16 cellular contexts compared by ENCODE assay signal in the genomic region with DNA sequence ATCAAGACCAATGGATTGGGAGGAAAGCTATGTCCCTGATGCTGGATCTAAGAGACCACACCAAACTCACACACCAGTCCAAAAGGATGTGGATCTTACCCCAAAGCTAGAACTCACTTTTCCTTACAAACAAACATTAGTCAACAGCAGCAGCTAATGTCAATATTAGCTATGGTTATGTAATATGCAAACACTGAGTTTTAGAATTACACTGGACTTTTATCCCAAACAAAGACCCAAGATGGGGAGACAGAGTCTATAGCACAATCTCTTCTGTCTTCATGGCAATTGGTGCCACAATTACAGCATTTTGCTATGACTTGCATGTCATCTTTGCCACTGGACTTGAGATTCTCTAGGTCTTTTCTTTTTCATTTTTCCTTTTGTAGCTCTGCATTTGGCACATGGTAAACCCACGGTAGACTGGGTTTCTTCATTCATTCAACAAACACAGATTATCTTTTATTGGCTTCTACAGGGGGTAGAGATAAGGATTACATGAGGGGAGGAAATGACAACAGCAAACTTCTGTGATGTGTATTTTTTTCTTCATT. TPM values are rescaled to one million over a fixed set of nuclear protein-coding genes. Genes with fewer than 3 reads are reported as not detected.
A peak's percentile ranks its signal among the peaks of the same experiment; 100 is the strongest.
DNase-seq lines count a peak whose midpoint lies in the region; FAIRE-seq and TF ChIP-seq lines count a peak whose summit lies in the region.
"Had no signal": no experiment of that assay in that cellular context is flagged by ENCODE, and none has a peak within 500 bp of the region (broad histone marks: within the 10 kb centered on the region; RNA-seq: fewer than 3 reads in every experiment).

No MANE protein-coding gene starts in this region.

- H3K4me3 Mint-ChIP-seq in progenitor cell of endocrine pancreas (ENCODE audit: low read depth), result no peak overlapping the region

- WGBS in ovary, 3 donors, result 46 to 69% (median 67%) methylated on average over 1 of the region's 1 CpG

- H3K36me3 ChIP-seq in OCI-LY1 (ENCODE audit: insufficient read depth, low read length), result peaks cover 20% of the 10 kb centered on the region; the same call in 1 of the 2 replicates
- no peaks in the 10 kb centered on the region for H3K36me3 ChIP-seq in bronchial epithelial cell (ENCODE audit: control insufficient read depth, insufficient read depth, low read length)
- H3K36me3 ChIP-seq in ovary, result no peaks in the 10 kb centered on the region

- H3F3A ChIP-seq in OCI-LY1 (ENCODE audit: insufficient read depth, low read length), result 0 out of 2 replicates have a peak, but pooled peaks cover 5% of the 10 kb centered on the region

- H4K20me1 ChIP-seq in OCI-LY1 (ENCODE audit: insufficient read depth, low read length), result no peaks in the 10 kb centered on the region

- TF ChIP-seq CTCF in OCI-LY1 (IDR thresholded peaks at IDR 0.05; ENCODE audit: low read length) (no peak), bronchial epithelial cell (IDR thresholded peaks at IDR 0.05; ENCODE audit: insufficient read depth, low read length, severe bottlenecking) (no peak), progenitor cell of endocrine pancreas (IDR thresholded peaks at IDR 0.05; ENCODE audit: unreplicated experiment) (no peak), ovary (IDR thresholded peaks at IDR 0.05) (no peak)

- H3K9me3 ChIP-seq in OCI-LY1 (ENCODE audit: low read length), result no peaks in the 10 kb centered on the region
- H3K9me3 ChIP-seq in ovary, result no peaks in the 10 kb centered on the region

- no peaks in the 10 kb centered on the region for H3K9me2 ChIP-seq in OCI-LY1 (ENCODE audit: low read depth, low read length)

- no peak overlapping the region for H3K4me2 ChIP-seq in OCI-LY1 (ENCODE audit: low read length)

- no peak for FAIRE-seq in bronchial epithelial cell (lab: Jason Lieb, UNC)
- FAIRE-seq: GM12878, H54 had no signal

- H3K27me3 Mint-ChIP-seq in progenitor cell of endocrine pancreas, result no peaks in the 10 kb centered on the region

- TF ChIP-seq POLR2A in ovary (IDR thresholded peaks at IDR 0.05), result no peak

- no peak overlapping the region for H3K9ac ChIP-seq in OCI-LY1 (ENCODE audit: low read length)

- intact Hi-C loops in ovary (cut with DNase I), result no loop called here

- H3K79me2 ChIP-seq in OCI-LY1 (ENCODE audit: insufficient read depth, low read length), result peaks cover 34% of the 10 kb centered on the region

- H2AFZ ChIP-seq in OCI-LY1 (ENCODE audit: low read length), result no peak overlapping the region

- no peak for TF ChIP-seq EP300 in ovary (IDR thresholded peaks at IDR 0.05)

- H3K4me1 ChIP-seq in OCI-LY1 (ENCODE audit: insufficient read depth, low read length, severe bottlenecking) (peaks cover 81% of the 10 kb centered on the region), ovary (ENCODE audit: insufficient read depth) (no peaks in the 10 kb centered on the region)

- H3K4me3 ChIP-seq in OCI-LY1 (ENCODE audit: low read depth, low read length, poor library complexity, severe bottlenecking) (no peak overlapping the region), bronchial epithelial cell (ENCODE audit: low read depth, low read length) (no peak overlapping the region), ovary (no peak overlapping the region)
- H3K4me3 ChIP-seq: GM12878, SK-N-MC had no signal

- H3K27me3 ChIP-seq in OCI-LY1 (ENCODE audit: insufficient read depth, low read length) (no peaks in the 10 kb centered on the region), bronchial epithelial cell (ENCODE audit: control insufficient read depth, insufficient read depth, low read length) (no peaks in the 10 kb centered on the region), ovary (no peaks in the 10 kb centered on the region)

- H3K9me3 Mint-ChIP-seq in progenitor cell of endocrine pancreas (ENCODE audit: low read depth), result no peaks in the 10 kb centered on the region

- H3K27ac ChIP-seq in OCI-LY1 (ENCODE audit: low read depth, low read length, poor library complexity, severe bottlenecking) (peak overlapping the region; percentile 94), ovary (no peak overlapping the region)
- H3K27ac ChIP-seq: SK-N-MC had no signal

- H3K27ac Mint-ChIP-seq in progenitor cell of endocrine pancreas, result peak overlapping the region; percentile 23

- DNase-seq in DMS53 (lab: John Stamatoyannopoulos, UW) (peak; percentile 82), bronchial epithelial cell (ENCODE audit: low read depth) (peak; percentile 65), progenitor cell of endocrine pancreas (ENCODE audit: low spot score, unreplicated experiment) (no peak), DMS153 treated with DMSO at 0.1 percent for 48 hours (lab: John Stamatoyannopoulos, UW; ENCODE audit: unreplicated experiment) (no peak), ovary (no peak), nucleus accumbens (lab: John Stamatoyannopoulos, UW) (no peak), NCI-H1694 (lab: John Stamatoyannopoulos, UW) (no peak)
- DNase-seq: DMS153, NCI-H1048, NCI-H2107, NCI-H226, T-helper 1 cell had no signal

- H3K4me1 Mint-ChIP-seq in progenitor cell of endocrine pancreas (ENCODE audit: low read depth), result peaks cover 39% of the 10 kb centered on the region

- no peaks in the 10 kb centered on the region for H3K36me3 Mint-ChIP-seq in progenitor cell of endocrine pancreas (ENCODE audit: insufficient read depth)

RNA-seq across cellular contexts. Expression of a gene that starts 59.0 kb away (rescaled TPM):
- 2.4 and 3.4 TPM in 2 replicates for total RNA-seq in bronchial epithelial cell
- 36.6 and 38.6 TPM in 2 replicates for total RNA-seq in progenitor cell of endocrine pancreas
- total RNA-seq in ovary, result 10 to 100 TPM; 13.1 to 32.9 (median 17.6) TPM
- 10 to 100 TPM; 13.9 to 32.0 TPM for polyA plus RNA-seq in ovary

Comparison
In these comparisons a context has a peak if more than half of its experiments do, and no peak if none do; other contexts are left out.
1. DNase-seq: peak in DMS53 (single experiment) and bronchial epithelial cell (single experiment); none in progenitor cell of endocrine pancreas (single experiment), DMS153 treated with DMSO at 0.1 percent for 48 hours (single experiment), ovary (0 of 5), nucleus accumbens (0 of 56) and NCI-H1694 (single experiment).